In genomic region chr3:42052132-42052866, GRCh38 we compare ENCODE assay signal across 9 cellular contexts. TPM values are rescaled to one million over a fixed set of nuclear protein-coding genes. Genes with fewer than 3 reads are reported as not detected.
DNase-seq lines count a peak whose midpoint lies in the region; ATAC-seq, FAIRE-seq and TF ChIP-seq lines count a peak whose summit lies in the region.
"Had no signal": no experiment of that assay in that cellular context is flagged by ENCODE, and none has a peak within 500 bp of the region (broad histone marks: within the 10 kb centered on the region; RNA-seq: fewer than 3 reads in every experiment).

No MANE protein-coding gene starts in this region.

- TF ChIP-seq CTCF in AG10803 (conservative IDR thresholded peaks at IDR 0.05; ENCODE audit: low read length) (no peak), choroid plexus epithelial cell (conservative IDR thresholded peaks at IDR 0.05; ENCODE audit: low read depth, low read length) (no peak)

- H3K4me3 ChIP-seq in AG10803 (ENCODE audit: low read length) (no peak overlapping the region), choroid plexus epithelial cell (ENCODE audit: low read depth, low read length) (no peak overlapping the region), mesodermal cell (ENCODE audit: extremely low read depth, insufficient read depth, low read length, poor library complexity, severe bottlenecking) (no peak overlapping the region)

- no peaks in the 10 kb centered on the region for H3K9me3 ChIP-seq in mesodermal cell (ENCODE audit: control insufficient read depth, low read length)

- FAIRE-seq in urothelium cell line (lab: Jason Lieb, UNC): no peak
- FAIRE-seq: TTC549 had no signal

- peak; percentile 67 for ATAC-seq in HG02759 (IDR thresholded peaks at IDR 0.05; ENCODE audit: unreplicated experiment)
- no peak for ATAC-seq in GM18909 (IDR thresholded peaks at IDR 0.05; ENCODE audit: poor library complexity, unreplicated experiment)

- peak overlapping the region; percentile 94 for H3K27ac ChIP-seq in mesodermal cell (ENCODE audit: low read depth, low read length, severe bottlenecking)

- peak; percentile 85 for DNase-seq in AG10803 (ENCODE audit: low read depth)
- DNase-seq in choroid plexus epithelial cell (ENCODE audit: low read depth): peak; percentile 63
- no peak for DNase-seq in activated naive CD4-positive, alpha-beta T cell treated with Interleukin-2 at 50 U/mL for 16 hours
- no peak for DNase-seq in urothelium cell line (ENCODE audit: low spot score)
- DNase-seq in midbrain (lab: John Stamatoyannopoulos, UW): no peak

- peaks cover 18% of the 10 kb centered on the region for H3K4me1 ChIP-seq in mesodermal cell (ENCODE audit: control insufficient read depth, insufficient read depth, low read length, poor library complexity, severe bottlenecking)

- H3K36me3 ChIP-seq in mesodermal cell (ENCODE audit: control insufficient read depth, insufficient read depth, low read length): no peaks in the 10 kb centered on the region

- WGBS in mesodermal cell (ENCODE audit: insufficient coverage in 2 of 2), 2 experiments: 93 to 100% methylated on average over 3 to 4 of the region's 5 CpGs

RNA-seq across cellular contexts. Expression of gene TRAK1, which starts 38.9 kb away (rescaled TPM):
- 33.3 TPM for polyA plus RNA-seq in mesodermal cell (2013, experiment 1 of 2)
- 26.3 TPM for polyA plus RNA-seq in mesodermal cell (2013, experiment 2 of 2)

Comparison
In these comparisons a context has a peak if more than half of its experiments do, and no peak if none do; other contexts are left out.
1. DNase-seq: peak in AG10803 (single experiment) and choroid plexus epithelial cell (single experiment); none in activated naive CD4-positive, alpha-beta T cell treated with Interleukin-2 at 50 U/mL for 16 hours (single experiment), urothelium cell line (single experiment) and midbrain (single experiment).